In the genomic region with DNA sequence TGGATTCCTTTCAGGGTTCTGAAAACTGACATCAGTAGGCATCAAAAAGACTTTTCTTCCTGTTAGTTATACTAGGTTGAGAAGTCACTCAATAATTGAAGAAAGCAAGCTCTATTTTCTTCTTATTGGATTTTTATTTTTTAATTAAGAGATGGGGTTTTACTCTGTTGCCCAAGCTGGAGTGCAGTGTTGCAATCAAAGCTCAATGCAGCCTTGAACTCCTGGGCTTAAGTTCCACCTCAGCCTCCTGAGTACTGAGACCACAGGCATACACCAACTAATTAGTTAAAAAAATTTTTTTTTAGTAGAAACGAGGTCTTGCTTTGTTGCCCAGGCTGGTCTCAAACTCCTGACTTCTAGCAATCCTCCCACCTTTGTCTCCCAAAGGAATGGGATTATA, we compare ENCODE assay signal across 29 cellular contexts. TPM values are rescaled to one million over a fixed set of nuclear protein-coding genes. Genes with fewer than 3 reads are reported as not detected.
DNase-seq lines count a peak whose midpoint lies in the region; ATAC-seq and TF ChIP-seq lines count a peak whose summit lies in the region.
"Had no signal": no experiment of that assay in that cellular context is flagged by ENCODE, and none has a peak within 500 bp of the region (broad histone marks: within the 10 kb centered on the region; RNA-seq: fewer than 3 reads in every experiment).

No MANE protein-coding gene starts in this region.

- in situ Hi-C loops in G401 (cut with HindIII; ENCODE audit: low sequenced_read_pairs) = no loop called here

- no peaks in the 10 kb centered on the region for H3K27me3 ChIP-seq in psoas muscle (ENCODE audit: insufficient read depth in 3 of 3, low read length in 2 of 3)
- H3K27me3 ChIP-seq: breast epithelium, left lung, sigmoid colon, tibial artery had no signal

- H3K4me3 Mint-ChIP-seq in activated T-cell treated with anti-CD3 and anti-CD28 coated beads, Interleukin-2, amount 50 U/mL, for 24 hours = no peak overlapping the region
- H3K4me3 Mint-ChIP-seq in IgD-negative memory B cell (no peak overlapping the region), natural killer cell (peak overlapping the region; percentile 29)
- no peak overlapping the region for H3K4me3 Mint-ChIP-seq in central memory CD8-positive, alpha-beta T cell
- H3K4me3 Mint-ChIP-seq: activated B cell treated with CpG ODN at 0.5 μM for 24 hours had no signal

- H3K36me3 Mint-ChIP-seq in activated T-cell treated with anti-CD3 and anti-CD28 coated beads, Interleukin-2, amount 50 U/mL, for 24 hours (ENCODE audit: low read depth) = peaks cover 21% of the 10 kb centered on the region
- H3K36me3 Mint-ChIP-seq in IgD-negative memory B cell = no peaks in the 10 kb centered on the region
- peaks cover 29% of the 10 kb centered on the region for H3K36me3 Mint-ChIP-seq in central memory CD8-positive, alpha-beta T cell (ENCODE audit: insufficient read depth)
- no peaks in the 10 kb centered on the region for H3K36me3 Mint-ChIP-seq in natural killer cell

- ATAC-seq in central memory CD8-positive, alpha-beta T cell (replicated peaks; ENCODE audit: extremely low read depth, poor library complexity, severe bottlenecking) = no peak
- ATAC-seq in natural killer cell (no peak), psoas muscle (no peak)
- ATAC-seq: activated T-helper 17 cell treated with anti-CD3 and anti-CD28 coated beads, Interleukin-2, amount 50 U/mL, for 72 hours; left lung had no signal

- no peaks in the 10 kb centered on the region for H3K9me3 ChIP-seq in psoas muscle
- H3K9me3 ChIP-seq: breast epithelium, left lung, sigmoid colon, tibial artery had no signal

- no peak overlapping the region for H3K4me3 ChIP-seq in psoas muscle
- H3K4me3 ChIP-seq: breast epithelium, left lung, sigmoid colon, tibial artery had no signal

- H3K27me3 Mint-ChIP-seq in activated T-cell treated with anti-CD3 and anti-CD28 coated beads, Interleukin-2, amount 50 U/mL, for 24 hours = no peaks in the 10 kb centered on the region
- H3K27me3 Mint-ChIP-seq in IgD-negative memory B cell (no peaks in the 10 kb centered on the region), natural killer cell (ENCODE audit: low read depth in 2 of 2) (no peaks in the 10 kb centered on the region)
- no peaks in the 10 kb centered on the region for H3K27me3 Mint-ChIP-seq in central memory CD8-positive, alpha-beta T cell
- H3K27me3 Mint-ChIP-seq: activated B cell treated with CpG ODN at 0.5 μM for 24 hours; activated T-helper 17 cell treated with anti-CD3 and anti-CD28 coated beads, Interleukin-2, amount 50 U/mL, for 72 hours had no signal

- no peak for TF ChIP-seq CTCF in natural killer cell (IDR thresholded peaks at IDR 0.05)
- TF ChIP-seq CTCF in psoas muscle (IDR thresholded peaks at IDR 0.05) = no peak

- no peak overlapping the region for H3K27ac ChIP-seq in psoas muscle
- H3K27ac ChIP-seq: breast epithelium, HL-60, sigmoid colon, tibial artery had no signal

- intact Hi-C loops in natural killer cell (cut with micrococcal nuclease) = no loop called here
- intact Hi-C loops in psoas muscle (cut with DNase I) = no loop called here

- no peaks in the 10 kb centered on the region for H3K36me3 ChIP-seq in psoas muscle (ENCODE audit: insufficient read depth in 1 of 2, low read depth in 1 of 2)
- H3K36me3 ChIP-seq: breast epithelium, left lung, sigmoid colon, tibial artery had no signal

- H3K9me3 Mint-ChIP-seq in activated T-cell treated with anti-CD3 and anti-CD28 coated beads, Interleukin-2, amount 50 U/mL, for 24 hours = no peaks in the 10 kb centered on the region
- H3K9me3 Mint-ChIP-seq in IgD-negative memory B cell (no peaks in the 10 kb centered on the region), natural killer cell (no peaks in the 10 kb centered on the region)
- no peaks in the 10 kb centered on the region for H3K9me3 Mint-ChIP-seq in central memory CD8-positive, alpha-beta T cell
- H3K9me3 Mint-ChIP-seq: activated B cell treated with CpG ODN at 0.5 μM for 24 hours; activated T-helper 17 cell treated with anti-CD3 and anti-CD28 coated beads, Interleukin-2, amount 50 U/mL, for 72 hours had no signal

- H3K27ac Mint-ChIP-seq in activated T-cell treated with anti-CD3 and anti-CD28 coated beads, Interleukin-2, amount 50 U/mL, for 24 hours = peak overlapping the region; percentile 64
- H3K27ac Mint-ChIP-seq in IgD-negative memory B cell (peak overlapping the region in 2 of 3 donors; percentile 23 to 61), natural killer cell (peak overlapping the region; percentile 92 to 99)
- H3K27ac Mint-ChIP-seq in central memory CD8-positive, alpha-beta T cell (ENCODE audit: low read depth) = peak overlapping the region; percentile 94
- H3K27ac Mint-ChIP-seq: activated T-helper 17 cell treated with anti-CD3 and anti-CD28 coated beads, Interleukin-2, amount 50 U/mL, for 72 hours had no signal

- DNase-seq in activated T-cell treated with anti-CD3 and anti-CD28 coated beads, Interleukin-2, amount 50 U/mL, for 24 hours = no peak
- no peak for DNase-seq in activated T-cell treated with anti-CD3 and anti-CD28 coated beads, Interleukin-2, amount 50 U/mL, for 48 hours
- DNase-seq in central memory CD8-positive, alpha-beta T cell (ENCODE audit: low spot score in 2 of 2) = no peak
- no peak for DNase-seq in natural killer cell
- no peak for DNase-seq in psoas muscle
- no peak for DNase-seq in NCI-H748 treated with DMSO at 0.1 percent for 48 hours (lab: John Stamatoyannopoulos, UW)
- no peak for DNase-seq in G401 (ENCODE audit: low spot score)
- DNase-seq: activated B cell treated with CpG ODN at 0.5 μM for 24 hours; activated naive CD4-positive, alpha-beta T cell treated with anti-CD3 and anti-CD28 coated beads, Interleukin-2, amount 50 U/mL, for 16 hours; anterior cingulate cortex; DMS 273 treated with DMSO at 0.1 percent for 48 hours; effector CD8-positive, alpha-beta T cell; EL; erythroblast; islet precursor cell; Kasumi-1; left lung; NCI-H1092 treated with DMSO at 0.1 percent for 48 hours; NCI-H1694 treated with DMSO at 0.1 percent for 48 hours; NCI-H446 treated with DMSO at 0.1 percent for 48 hours; NCI-H82; sigmoid colon; stimulated activated CD4-positive, alpha-beta T cell treated with anti-CD3 and anti-CD28 coated beads, Interleukin-4, amount 100 ng/mL, for 24 hours; T-helper 9 cell; tibial artery had no signal

- WGBS in psoas muscle, 3 donors = 58 to 62% (median 60%) methylated on average over 1 of the region's 1 CpG

- H3K4me1 Mint-ChIP-seq in activated T-cell treated with anti-CD3 and anti-CD28 coated beads, Interleukin-2, amount 50 U/mL, for 24 hours (ENCODE audit: low read depth) = peaks cover 95% of the 10 kb centered on the region
- H3K4me1 Mint-ChIP-seq in IgD-negative memory B cell (peaks cover 67 to 77% (median 76%) of the 10 kb centered on the region in 3 donors), natural killer cell (peaks cover 89 to 90% of the 10 kb centered on the region in 2 donors)
- H3K4me1 Mint-ChIP-seq in central memory CD8-positive, alpha-beta T cell = peaks cover 86% of the 10 kb centered on the region

- no peaks in the 10 kb centered on the region for H3K4me1 ChIP-seq in psoas muscle

RNA-seq across cellular contexts. Expression of a gene that starts 28.0 kb away (rescaled TPM):
- polyA plus RNA-seq in IgD-negative memory B cell (43.2 TPM), psoas muscle (1 to 10 TPM; 2.3 to 7.6 (median 4.3) TPM)
- total RNA-seq in natural killer cell (100 to 1,000 TPM; 311 to 423 (median 405) TPM), psoas muscle (1 to 10 TPM; 5.9 to 9.7 (median 8.0) TPM)
- 39.2 and 83.4 TPM in 2 replicates for total RNA-seq in G401 (2014; rRNA removed; shearing (Covaris generic))

Comparison
In these comparisons a context has a peak if more than half of its experiments do, and no peak if none do; other contexts are left out.
1. H3K27ac Mint-ChIP-seq: peak in every context shown above with its lines; median percentile 96 in natural killer cell; 94 in central memory CD8-positive, alpha-beta T cell; 64 in activated T-cell treated with anti-CD3 and anti-CD28 coated beads, Interleukin-2, amount 50 U/mL, for 24 hours; 42 in IgD-negative memory B cell.